ENCODE assay signal across 9 cellular contexts in the genomic region with DNA sequence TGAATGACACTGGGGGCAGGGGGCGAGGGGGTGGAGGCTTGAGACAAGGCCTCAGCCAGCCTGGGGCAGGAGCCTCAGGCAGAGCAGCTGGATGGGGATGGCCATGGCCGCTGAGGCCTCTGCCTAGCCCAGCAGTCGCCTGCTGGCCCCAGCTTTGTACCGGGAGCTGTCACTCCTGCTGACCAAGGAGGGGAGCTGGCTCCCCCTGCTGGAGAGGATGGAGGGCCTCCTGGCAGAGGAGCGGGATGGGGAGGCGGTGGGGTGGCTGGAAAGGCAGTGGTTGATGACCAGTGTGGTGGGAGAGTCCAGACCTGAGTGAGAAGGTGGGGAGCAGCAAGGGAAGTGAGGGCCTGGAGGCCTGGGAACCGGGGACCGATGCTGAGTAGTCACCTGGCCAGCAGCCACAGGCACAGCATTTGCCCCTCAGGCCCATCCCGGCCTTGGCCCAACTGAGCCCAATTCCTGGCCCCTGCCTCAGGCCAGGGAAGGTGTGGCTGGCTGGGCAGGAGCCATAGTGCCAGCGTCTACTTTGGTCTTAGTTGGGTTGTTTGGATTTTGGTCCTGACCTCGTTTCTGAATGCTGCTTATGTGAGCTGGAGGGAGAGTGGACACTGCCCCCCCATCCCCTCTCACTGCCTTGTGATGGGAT. TPM values are rescaled to one million over a fixed set of nuclear protein-coding genes. Genes with fewer than 3 reads are reported as not detected.
A peak's percentile ranks its signal among the peaks of the same experiment; 100 is the strongest.
DNase-seq lines count a peak whose midpoint lies in the region; ATAC-seq, FAIRE-seq and TF ChIP-seq lines count a peak whose summit lies in the region.
"Had no signal": no experiment of that assay in that cellular context is flagged by ENCODE, and none has a peak within 500 bp of the region (broad histone marks: within the 10 kb centered on the region; RNA-seq: fewer than 3 reads in every experiment).

No MANE protein-coding gene starts in this region.

- 59% methylated on average over 11 of the region's 11 CpGs for WGBS in smooth muscle cell (ENCODE audit: low lambda C conversion rate)

- H3K9me3 ChIP-seq in smooth muscle cell (replicated peaks; ENCODE audit: low read depth): no peaks in the 10 kb centered on the region

- TF ChIP-seq CTCF in D721Med (IDR thresholded peaks at IDR 0.05; ENCODE audit: insufficient read depth, missing control alignments) (peak; percentile 66), VCaP (conservative IDR thresholded peaks at IDR 0.05) (peak; percentile 87), brain microvascular endothelial cell (IDR thresholded peaks at IDR 0.05; ENCODE audit: low read depth, low read length, missing control alignments) (peak; percentile 99), smooth muscle cell (IDR thresholded peaks at IDR 0.05; ENCODE audit: borderline replicate concordance, insufficient read depth, poor library complexity, severe bottlenecking) (peak; percentile 66)

- ATAC-seq in HG03045 (IDR thresholded peaks at IDR 0.05; ENCODE audit: unreplicated experiment) (no peak), HG02610 (IDR thresholded peaks at IDR 0.05; ENCODE audit: unreplicated experiment) (no peak)

- no peaks in the 10 kb centered on the region for H3K79me2 ChIP-seq in smooth muscle cell (ENCODE audit: low read depth)

- no peaks in the 10 kb centered on the region for H4K20me1 ChIP-seq in smooth muscle cell (ENCODE audit: low read depth)

- H3K4me3 ChIP-seq in brain microvascular endothelial cell (ENCODE audit: low read depth, low read length) (no peak overlapping the region), smooth muscle cell (no peak overlapping the region)

- no peak overlapping the region for H3K4me2 ChIP-seq in smooth muscle cell

- peak overlapping the region in 2 of 3 donors; percentile 31 to 62 for H3K27ac Mint-ChIP-seq in IgD-negative memory B cell

- H3K9me3 Mint-ChIP-seq in IgD-negative memory B cell: no peaks in the 10 kb centered on the region

- no peak overlapping the region for H3K4me3 Mint-ChIP-seq in IgD-negative memory B cell

- no peaks in the 10 kb centered on the region for H3K4me1 Mint-ChIP-seq in IgD-negative memory B cell

- no peaks in the 10 kb centered on the region for H3K4me1 ChIP-seq in smooth muscle cell (ENCODE audit: low read depth)

- H3K36me3 ChIP-seq in brain microvascular endothelial cell (replicated peaks) (peaks cover 26% of the 10 kb centered on the region), smooth muscle cell (ENCODE audit: low read depth) (no peaks in the 10 kb centered on the region)

- in situ Hi-C loops in brain microvascular endothelial cell (cut with HindIII; ENCODE audit: low pct_ligation_motif_present, low sequenced_read_pairs): no loop called here

- no peak overlapping the region for H3K9ac ChIP-seq in smooth muscle cell (ENCODE audit: low read depth)

- H3K27ac ChIP-seq in VCaP: no peak overlapping the region
- H3K27ac ChIP-seq in brain microvascular endothelial cell: no peak overlapping the region
- no peak overlapping the region for H3K27ac ChIP-seq in smooth muscle cell (ENCODE audit: low read depth)

- H3F3A ChIP-seq in smooth muscle cell (ENCODE audit: low read depth): no peaks in the 10 kb centered on the region

- H3K27me3 Mint-ChIP-seq in IgD-negative memory B cell: no peaks in the 10 kb centered on the region

- FAIRE-seq in D721Med (lab: Jason Lieb, UNC): no peak
- FAIRE-seq: TTC549 had no signal

- DNase-seq in D721Med (ENCODE audit: insufficient read length, low spot score) (no peak), brain microvascular endothelial cell (peak; percentile 73), iPS-NIHi7 (ENCODE audit: extremely low spot score) (peak; percentile 92), smooth muscle cell (lab: John Stamatoyannopoulos, UW; ENCODE audit: unreplicated experiment) (peak; percentile 11)

- no peak overlapping the region for H2AFZ ChIP-seq in smooth muscle cell (ENCODE audit: low read depth)

- no peaks in the 10 kb centered on the region for H3K36me3 Mint-ChIP-seq in IgD-negative memory B cell

- no peaks in the 10 kb centered on the region for H3K27me3 ChIP-seq in brain microvascular endothelial cell (replicated peaks)
- no peaks in the 10 kb centered on the region for H3K27me3 ChIP-seq in smooth muscle cell (ENCODE audit: low read depth)

RNA-seq across cellular contexts. Expression of a gene that starts 6.0 kb away (rescaled TPM):
- polyA plus RNA-seq in IgD-negative memory B cell: not detected
- total RNA-seq in smooth muscle cell: 1.1 and 1.5 TPM in 2 replicates
- polyA plus RNA-seq in smooth muscle cell: 0.24 and 1.2 TPM in 2 replicates
